25 cellular contexts compared by ENCODE assay signal in genomic region chr1:30814292-30814691, GRCh38. TPM values are rescaled to one million over a fixed set of nuclear protein-coding genes. Genes with fewer than 3 reads are reported as not detected.
"Had no signal": no experiment of that assay in that cellular context is flagged by ENCODE, and none has a peak within 500 bp of the region (broad histone marks: within the 10 kb centered on the region; RNA-seq: fewer than 3 reads in every experiment).

No MANE protein-coding gene starts in this region.

- H3K9ac ChIP-seq: parathyroid adenoma had no signal

- H3K4me1 ChIP-seq: parathyroid adenoma had no signal

- H3K27ac ChIP-seq: coronary artery, esophagus muscularis mucosa, foreskin keratinocyte, gastroesophageal sphincter, heart left ventricle, hepatocyte, left lung, parathyroid adenoma, right atrium auricular region, stomach, thyroid gland, vagina had no signal

- H3K27me3 ChIP-seq: esophagus muscularis mucosa, gastroesophageal sphincter, hepatocyte, right atrium auricular region, thyroid gland, vagina had no signal

- H3K4me3 ChIP-seq: coronary artery, esophagus muscularis mucosa, gastroesophageal sphincter, heart left ventricle, hepatocyte, left lung, right atrium auricular region, stomach, thyroid gland, vagina had no signal

- H3K36me3 ChIP-seq: esophagus muscularis mucosa, gastroesophageal sphincter, heart left ventricle, left lung, right atrium auricular region, stomach, thyroid gland, vagina had no signal

- H3K4me2 ChIP-seq: hepatocyte had no signal

- DNase-seq: dermis blood vessel endothelial cell; effector memory CD4-positive, alpha-beta T cell; foreskin keratinocyte; heart left ventricle; left cardiac atrium; left lung; mesendoderm; midbrain; naive thymus-derived CD4-positive, alpha-beta T cell; stimulated activated CD4-positive, alpha-beta T cell treated with anti-CD3 and anti-CD28 coated beads, Interleukin-2, amount 100 ng/mL, for 24 hours; stimulated activated CD4-positive, alpha-beta T cell treated with anti-CD3 and anti-CD28 coated beads, Interleukin-4, amount 100 ng/mL, for 24 hours; stimulated activated naive CD4-positive, alpha-beta T cell treated with Interleukin-2 at 50 U/mL for 16 hours; stomach; thyroid gland; trophoblast cell had no signal

- H2AFZ ChIP-seq: hepatocyte, parathyroid adenoma had no signal

- ATAC-seq: foreskin keratinocyte; gastroesophageal sphincter; heart left ventricle; left cardiac atrium; left lung; naive thymus-derived CD4-positive, alpha-beta T cell; sciatic nerve; stimulated activated effector memory CD8-positive, alpha-beta T cell treated with anti-CD3 and anti-CD28 coated beads, Interleukin-12 subunit alpha, Interleukin-12 subunit beta, amount 100 ng/mL, for 72 hours had no signal

- H3K9me3 ChIP-seq: esophagus muscularis mucosa, gastroesophageal sphincter, heart left ventricle, left lung, right atrium auricular region, stomach, thyroid gland, vagina had no signal

RNA-seq across cellular contexts. Expression of gene LAPTM5, which starts 56.7 kb away (rescaled TPM):
- total RNA-seq: foreskin keratinocyte, progenitor cell of endocrine pancreas had no signal
